9 cellular contexts compared by ENCODE assay signal in genomic region chr5:113204525-113205161, GRCh38.
A peak's percentile ranks its signal among the peaks of the same experiment; 100 is the strongest.
DNase-seq lines count a peak whose midpoint lies in the region; ATAC-seq, FAIRE-seq and TF ChIP-seq lines count a peak whose summit lies in the region.
"Had no signal": no experiment of that assay in that cellular context is flagged by ENCODE, and none has a peak within 500 bp of the region (broad histone marks: within the 10 kb centered on the region; RNA-seq: fewer than 3 reads in every experiment).

No MANE protein-coding gene starts in this region.

- no peaks in the 10 kb centered on the region for H3K36me3 ChIP-seq in tibial artery
- no peaks in the 10 kb centered on the region for H3K36me3 ChIP-seq in Karpas-422 (ENCODE audit: insufficient read depth, low read length)

- ATAC-seq in GM18873 (IDR thresholded peaks at IDR 0.05; ENCODE audit: low FRiP score, unreplicated experiment) = no peak

- TF ChIP-seq CTCF in tibial artery (IDR thresholded peaks at IDR 0.05) = no peak

- H3K27me3 ChIP-seq in tibial artery = no peaks in the 10 kb centered on the region
- H3K27me3 ChIP-seq in Karpas-422 (ENCODE audit: low read length) = no peaks in the 10 kb centered on the region

- H3K9me3 ChIP-seq in tibial artery (no peaks in the 10 kb centered on the region), Karpas-422 (ENCODE audit: low read length) (no peaks in the 10 kb centered on the region)

- no peaks in the 10 kb centered on the region for H4K20me1 ChIP-seq in Karpas-422 (ENCODE audit: insufficient read depth, low read depth, low read length)

- H3K9me2 ChIP-seq in Karpas-422 (replicated peaks; ENCODE audit: insufficient read depth, low read length) = no peaks in the 10 kb centered on the region

- no peak overlapping the region for H3K4me3 ChIP-seq in tibial artery
- H3K4me3 ChIP-seq in Karpas-422 (ENCODE audit: low read length) = no peak overlapping the region

- no peaks in the 10 kb centered on the region for H3K79me2 ChIP-seq in Karpas-422 (ENCODE audit: low read length)

- H3K4me1 ChIP-seq in tibial artery = peaks cover 0 to 6% (median 0%) of the 10 kb centered on the region in 4 donors
- peaks cover 2% of the 10 kb centered on the region for H3K4me1 ChIP-seq in Karpas-422 (ENCODE audit: low read length)

- H2AFZ ChIP-seq in Karpas-422 (ENCODE audit: low read length) = no peak overlapping the region

- DNase-seq in NCI-H226 (peak; percentile 49), cerebellar cortex (ENCODE audit: low spot score) (peak; percentile 12), iris pigment epithelial cell (ENCODE audit: low read depth) (peak; percentile 77), tibial artery (peak; percentile 65 to 69), RCC 7860 (ENCODE audit: low spot score) (no peak), NCI-H2029 treated with DMSO at 0.1 percent for 48 hours (lab: John Stamatoyannopoulos, UW) (no peak), Karpas-422 (no peak)
- DNase-seq: MV-4-11 had no signal

- no peak overlapping the region for H3K9ac ChIP-seq in Karpas-422 (ENCODE audit: low read length)

- intact Hi-C loops in tibial artery (cut with DNase I; ENCODE audit: low total_unique reads) = no loop called here

- no peak overlapping the region for H3K27ac ChIP-seq in tibial artery
- no peak overlapping the region for H3K27ac ChIP-seq in Karpas-422 (ENCODE audit: low read length)

- H3K4me2 ChIP-seq in Karpas-422 (ENCODE audit: low read depth, low read length, poor library complexity, severe bottlenecking) = no peak overlapping the region

- FAIRE-seq in RCC 7860 (lab: Jason Lieb, UNC) = no peak

Comparison
In these comparisons a context has a peak if more than half of its experiments do, and no peak if none do; other contexts are left out.
1. DNase-seq: peak in NCI-H226 (single experiment), cerebellar cortex (single experiment), iris pigment epithelial cell (single experiment) and tibial artery (2 of 2); none in RCC 7860 (single experiment), NCI-H2029 treated with DMSO at 0.1 percent for 48 hours (single experiment) and Karpas-422 (single experiment).